8 cellular contexts compared by ENCODE assay signal in genomic region chr16:89289428-89290395, GRCh38.
DNase-seq lines count a peak whose midpoint lies in the region; ATAC-seq and TF ChIP-seq lines count a peak whose summit lies in the region.

No MANE protein-coding gene starts in this region.

- TF ChIP-seq POLR2A in right lobe of liver (IDR thresholded peaks at IDR 0.05) = no peak

- peaks cover 4% of the 10 kb centered on the region for H3K4me1 Mint-ChIP-seq in activated CD4-positive, alpha-beta T cell treated with anti-CD3 and anti-CD28 coated beads, Interleukin-2, amount 10 ng/mL, durations not matched to agents 24 days and 14 days

- 72% methylated on average over 12 of the region's 25 CpGs for WGBS in right lobe of liver (ENCODE audit: insufficient coverage, low coverage, low lambda C conversion rate, missing lambda C conversion rate)

- H3K4me3 ChIP-seq in choroid plexus epithelial cell (ENCODE audit: low read depth, low read length) (no peak overlapping the region), right lobe of liver (no peak overlapping the region)

- H3K27me3 Mint-ChIP-seq in activated CD4-positive, alpha-beta T cell treated with anti-CD3 and anti-CD28 coated beads, Interleukin-2, amount 10 ng/mL, durations not matched to agents 24 days and 14 days = no peaks in the 10 kb centered on the region

- peaks cover 25% of the 10 kb centered on the region for H3K36me3 Mint-ChIP-seq in activated CD4-positive, alpha-beta T cell treated with anti-CD3 and anti-CD28 coated beads, Interleukin-2, amount 10 ng/mL, durations not matched to agents 24 days and 14 days (ENCODE audit: low read depth)

- H3K9me3 ChIP-seq in right lobe of liver = no peaks in the 10 kb centered on the region

- TF ChIP-seq CTCF in choroid plexus epithelial cell (conservative IDR thresholded peaks at IDR 0.05; ENCODE audit: low read depth, low read length) (peak; percentile 91), right lobe of liver (IDR thresholded peaks at IDR 0.05) (peak; percentile 66 to 91 (median 88))

- H3K27me3 ChIP-seq in right lobe of liver = no peaks in the 10 kb centered on the region

- ATAC-seq in right lobe of liver (peak; percentile 87 to 92 (median 90)), HG02588 (IDR thresholded peaks at IDR 0.05; ENCODE audit: unreplicated experiment) (no peak)

- intact Hi-C loops in activated CD4-positive, alpha-beta T cell treated with anti-CD3 and anti-CD28 coated beads, Interleukin-2, amount 10 ng/mL, durations not matched to agents 24 days and 14 days (cut with micrococcal nuclease) = no loop called here
- intact Hi-C loops in right lobe of liver (cut with DNase I) = no loop called here

- H3K36me3 ChIP-seq in right lobe of liver = peaks cover 0 to 43% (median 13%) of the 10 kb centered on the region in 4 donors

- no peak overlapping the region for H3K4me3 Mint-ChIP-seq in activated CD4-positive, alpha-beta T cell treated with anti-CD3 and anti-CD28 coated beads, Interleukin-2, amount 10 ng/mL, durations not matched to agents 24 days and 14 days

- peak overlapping the region; percentile 1 for H3K27ac Mint-ChIP-seq in activated CD4-positive, alpha-beta T cell treated with anti-CD3 and anti-CD28 coated beads, Interleukin-2, amount 10 ng/mL, durations not matched to agents 24 days and 14 days

- no peaks in the 10 kb centered on the region for H3K9me3 Mint-ChIP-seq in activated CD4-positive, alpha-beta T cell treated with anti-CD3 and anti-CD28 coated beads, Interleukin-2, amount 10 ng/mL, durations not matched to agents 24 days and 14 days

- H3K4me1 ChIP-seq in right lobe of liver = no peaks in the 10 kb centered on the region

- DNase-seq in NK-92 treated with Interleukin-12 subunit alpha and Interleukin-12 subunit beta, amount 100 ng/mL, for 24 hours (lab: John Stamatoyannopoulos, UW) = peak; percentile 16
- DNase-seq in NK-92 (lab: John Stamatoyannopoulos, UW; ENCODE audit: unreplicated experiment) = no peak
- DNase-seq in NCI-H1694 treated with DMSO at 0.1 percent for 48 hours (lab: John Stamatoyannopoulos, UW) = peak; percentile 23
- peak; percentile 91 for DNase-seq in activated CD4-positive, alpha-beta T cell treated with anti-CD3 and anti-CD28 coated beads, Interleukin-2, amount 10 ng/mL, durations not matched to agents 24 days and 14 days
- DNase-seq in choroid plexus epithelial cell (ENCODE audit: low read depth) = peak; percentile 77
- peak; percentile 80 to 82 (median 81) for DNase-seq in right lobe of liver
- peak; percentile 33 for DNase-seq in stimulated activated CD8-positive, alpha-beta memory T cell treated with anti-CD3 and anti-CD28 coated beads, Interleukin-12 subunit alpha, Interleukin-12 subunit beta, amount 100 ng/mL, for 4 hours (ENCODE audit: low read depth)

- no peak overlapping the region for H3K27ac ChIP-seq in right lobe of liver
